In genomic region chr22:30694171-30694637, GRCh38 we compare ENCODE assay signal across 8 cellular contexts. TPM values are rescaled to one million over a fixed set of nuclear protein-coding genes. Genes with fewer than 3 reads are reported as not detected.
DNase-seq lines count a peak whose midpoint lies in the region; ATAC-seq and TF ChIP-seq lines count a peak whose summit lies in the region.

No MANE protein-coding gene starts in this region.

- 0% methylated on average over 2 to 6 of the region's 38 CpGs for WGBS in esophagus squamous epithelium, 2 donors

- TF ChIP-seq CTCF in esophagus squamous epithelium (IDR thresholded peaks at IDR 0.05): no peak

- intact Hi-C loops in esophagus squamous epithelium (cut with DNase I): no loop called here

- H3K4me1 ChIP-seq in esophagus squamous epithelium: peaks cover 0 to 17% (median 4%) of the 10 kb centered on the region in 3 donors

- H3K36me3 Mint-ChIP-seq in activated T-cell treated with anti-CD3 and anti-CD28 coated beads, Interleukin-2, amount 50 U/mL, for 4 hours (ENCODE audit: insufficient read depth): no peaks in the 10 kb centered on the region
- H3K36me3 Mint-ChIP-seq in stimulated activated memory B cell treated with anti-CD40 and anti-IgM and Interleukin-4, amounts not matched to agents 10 μg/mL and 1 μg/mL and 100 μg/mL, for 72 hours: no peaks in the 10 kb centered on the region

- H3K27me3 ChIP-seq in esophagus squamous epithelium: peaks cover 0 to 15% (median 0%) of the 10 kb centered on the region in 4 donors

- no peaks in the 10 kb centered on the region for H3K36me3 ChIP-seq in esophagus squamous epithelium

- no peaks in the 10 kb centered on the region for H3K9me3 ChIP-seq in esophagus squamous epithelium

- H3K27ac ChIP-seq in esophagus squamous epithelium: peak overlapping the region in 3 of 4 donors; percentile 33 to 62 (median 50)

- peak overlapping the region; percentile 85 for H3K4me3 Mint-ChIP-seq in activated T-cell treated with anti-CD3 and anti-CD28 coated beads, Interleukin-2, amount 50 U/mL, for 4 hours
- H3K4me3 Mint-ChIP-seq in stimulated activated memory B cell treated with anti-CD40 and anti-IgM and Interleukin-4, amounts not matched to agents 10 μg/mL and 1 μg/mL and 100 μg/mL, for 72 hours: peak overlapping the region; percentile 87

- no peak for TF ChIP-seq POLR2A in esophagus squamous epithelium (IDR thresholded peaks at IDR 0.05)

- ATAC-seq in activated T-cell treated with anti-CD3 and anti-CD28 coated beads, Interleukin-2, amount 50 U/mL, for 4 hours: peak; percentile 69 to 76
- peak; percentile 79 for ATAC-seq in stimulated activated memory B cell treated with anti-CD40 and anti-IgM and Interleukin-4, amounts not matched to agents 10 μg/mL and 1 μg/mL and 100 μg/mL, for 72 hours

- no peaks in the 10 kb centered on the region for H3K9me3 Mint-ChIP-seq in activated T-cell treated with anti-CD3 and anti-CD28 coated beads, Interleukin-2, amount 50 U/mL, for 4 hours
- no peaks in the 10 kb centered on the region for H3K9me3 Mint-ChIP-seq in stimulated activated memory B cell treated with anti-CD40 and anti-IgM and Interleukin-4, amounts not matched to agents 10 μg/mL and 1 μg/mL and 100 μg/mL, for 72 hours

- peaks cover 12% of the 10 kb centered on the region for H3K27me3 Mint-ChIP-seq in activated T-cell treated with anti-CD3 and anti-CD28 coated beads, Interleukin-2, amount 50 U/mL, for 4 hours (ENCODE audit: low read depth)
- peaks cover 14% of the 10 kb centered on the region for H3K27me3 Mint-ChIP-seq in stimulated activated memory B cell treated with anti-CD40 and anti-IgM and Interleukin-4, amounts not matched to agents 10 μg/mL and 1 μg/mL and 100 μg/mL, for 72 hours

- peak overlapping the region; percentile 67 for H3K27ac Mint-ChIP-seq in stimulated activated memory B cell treated with anti-CD40 and anti-IgM and Interleukin-4, amounts not matched to agents 10 μg/mL and 1 μg/mL and 100 μg/mL, for 72 hours

- peak overlapping the region; percentile 31 to 72 (median 53) for H3K4me3 ChIP-seq in esophagus squamous epithelium

- DNase-seq in NCI-H2081 (lab: John Stamatoyannopoulos, UW) (peak; percentile 38 to 50), NCI-H2081 treated with DMSO at 0.1 percent for 48 hours (lab: John Stamatoyannopoulos, UW) (no peak), NCI-H748 (lab: John Stamatoyannopoulos, UW; ENCODE audit: unreplicated experiment) (peak; percentile 73), esophagus squamous epithelium (lab: John Stamatoyannopoulos, UW) (no peak), myocyte (ENCODE audit: low read depth) (peak; percentile 56)
- peak; percentile 48 for DNase-seq in activated T-cell treated with anti-CD3 and anti-CD28 coated beads, Interleukin-2, amount 50 U/mL, for 4 hours
- DNase-seq in NK-92 treated with Interleukin-12 subunit alpha and Interleukin-12 subunit beta, amount 100 ng/mL, for 24 hours (lab: John Stamatoyannopoulos, UW): no peak

- peaks cover 13% of the 10 kb centered on the region for H3K4me1 Mint-ChIP-seq in activated T-cell treated with anti-CD3 and anti-CD28 coated beads, Interleukin-2, amount 50 U/mL, for 4 hours (ENCODE audit: low read depth)
- H3K4me1 Mint-ChIP-seq in stimulated activated memory B cell treated with anti-CD40 and anti-IgM and Interleukin-4, amounts not matched to agents 10 μg/mL and 1 μg/mL and 100 μg/mL, for 72 hours: peaks cover 6% of the 10 kb centered on the region

RNA-seq across cellular contexts. Expression of gene OSBP2, which starts 0.5 kb away (rescaled TPM):
- total RNA-seq in activated T-cell treated with anti-CD3 and anti-CD28 coated beads, Interleukin-2, amount 50 U/mL, for 4 hours: 1 to 10 TPM; 1.2 to 1.3 (median 1.3) TPM
- total RNA-seq in esophagus squamous epithelium: 1 to 10 TPM; 1.9 to 3.9 (median 3.0) TPM
- total RNA-seq in myocyte: 19.3 and 29.7 TPM in 2 replicates
- polyA plus RNA-seq in myocyte (2012): 7.3 TPM

RNA-seq across cellular contexts. Expression of gene DUSP18, which starts 26.5 kb away (rescaled TPM):
- total RNA-seq in activated T-cell treated with anti-CD3 and anti-CD28 coated beads, Interleukin-2, amount 50 U/mL, for 4 hours: 1 to 10 TPM; 7.0 to 8.9 (median 7.8) TPM
- total RNA-seq in esophagus squamous epithelium (10 to 100 TPM in 2 of 4 donors, 1 to 10 TPM in 2; 6.1 to 13.0 (median 8.6) TPM), myocyte (4.4 and 4.7 TPM in 2 replicates)
- polyA plus RNA-seq in myocyte (2012): 6.1 TPM

RNA-seq across cellular contexts. Expression of gene SLC35E4, which starts 58.6 kb away (rescaled TPM):
- total RNA-seq in activated T-cell treated with anti-CD3 and anti-CD28 coated beads, Interleukin-2, amount 50 U/mL, for 4 hours: 10 to 100 TPM in 1 of 3 donors, 1 to 10 TPM in 2; 7.3 to 10.9 (median 8.9) TPM
- total RNA-seq in esophagus squamous epithelium (1 to 10 TPM; 5.5 to 8.3 (median 6.3) TPM), myocyte (12.2 and 16.9 TPM in 2 replicates)
- polyA plus RNA-seq in myocyte (2012): 5.3 TPM

Comparison
In these comparisons a context has a peak if more than half of its experiments do, and no peak if none do; other contexts are left out.
1. DNase-seq: peak in NCI-H2081 (2 of 2), NCI-H748 (single experiment), activated T-cell treated with anti-CD3 and anti-CD28 coated beads, Interleukin-2, amount 50 U/mL, for 4 hours (single experiment) and myocyte (single experiment); none in NCI-H2081 treated with DMSO at 0.1 percent for 48 hours (single experiment), esophagus squamous epithelium (single experiment) and NK-92 treated with Interleukin-12 subunit alpha and Interleukin-12 subunit beta, amount 100 ng/mL, for 24 hours (single experiment).